ENCODE assay signal across 1 cellular context in the genomic region with DNA sequence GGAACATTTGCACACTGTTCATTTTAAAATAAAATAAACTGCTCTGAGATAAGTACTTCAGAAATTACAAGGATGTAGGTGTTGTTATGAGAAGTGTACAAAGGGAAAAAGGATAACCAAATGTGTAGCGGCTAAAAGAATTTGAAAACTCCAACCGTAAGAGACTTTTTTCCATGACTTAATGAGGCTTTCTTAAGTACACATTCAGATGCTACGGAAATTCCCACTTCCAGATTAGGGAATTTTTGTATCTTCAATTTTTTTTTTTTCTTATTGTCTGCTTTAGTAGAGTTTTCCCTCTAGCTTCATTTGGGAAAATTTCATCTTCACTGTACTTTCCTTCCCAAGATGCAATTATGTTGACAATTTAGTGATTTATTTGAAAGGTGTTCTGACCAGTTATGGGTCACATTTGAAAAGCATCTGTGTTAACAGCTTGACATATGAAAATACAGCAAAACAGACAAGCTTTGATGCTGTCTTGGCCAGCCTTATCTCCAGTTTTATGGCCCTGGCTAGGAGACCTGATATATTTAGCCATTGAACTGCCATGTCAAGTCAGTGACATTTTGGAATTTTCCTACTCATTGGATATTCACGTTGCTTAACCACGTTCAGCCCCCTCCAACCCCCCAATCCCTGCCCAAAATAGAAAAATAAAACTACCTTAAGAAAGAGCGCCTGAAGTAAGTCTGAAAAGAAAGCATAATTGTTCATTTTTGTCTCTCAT.
TF ChIP-seq lines count a peak whose summit lies in the region.

No MANE protein-coding gene starts in this region.

TF ChIP-seq in WTC11, 78 proteins besides CTCF, POLR2A, EP300 and RAD21 (continued from another document):
- TF ChIP-seq CREB1 (CRISPR knock-in tag; IDR thresholded peaks at IDR 0.05) (no peak), NR2C2 (CRISPR knock-in tag; IDR thresholded peaks at IDR 0.05) (no peak), ZNF263 (CRISPR knock-in tag; IDR thresholded peaks at IDR 0.05; ENCODE audit: low read depth) (no peak), SMAD4 (CRISPR knock-in tag; IDR thresholded peaks at IDR 0.05) (no peak), ATF1 (CRISPR knock-in tag; IDR thresholded peaks at IDR 0.05) (no peak)
- TF ChIP-seq, protein P1, sequence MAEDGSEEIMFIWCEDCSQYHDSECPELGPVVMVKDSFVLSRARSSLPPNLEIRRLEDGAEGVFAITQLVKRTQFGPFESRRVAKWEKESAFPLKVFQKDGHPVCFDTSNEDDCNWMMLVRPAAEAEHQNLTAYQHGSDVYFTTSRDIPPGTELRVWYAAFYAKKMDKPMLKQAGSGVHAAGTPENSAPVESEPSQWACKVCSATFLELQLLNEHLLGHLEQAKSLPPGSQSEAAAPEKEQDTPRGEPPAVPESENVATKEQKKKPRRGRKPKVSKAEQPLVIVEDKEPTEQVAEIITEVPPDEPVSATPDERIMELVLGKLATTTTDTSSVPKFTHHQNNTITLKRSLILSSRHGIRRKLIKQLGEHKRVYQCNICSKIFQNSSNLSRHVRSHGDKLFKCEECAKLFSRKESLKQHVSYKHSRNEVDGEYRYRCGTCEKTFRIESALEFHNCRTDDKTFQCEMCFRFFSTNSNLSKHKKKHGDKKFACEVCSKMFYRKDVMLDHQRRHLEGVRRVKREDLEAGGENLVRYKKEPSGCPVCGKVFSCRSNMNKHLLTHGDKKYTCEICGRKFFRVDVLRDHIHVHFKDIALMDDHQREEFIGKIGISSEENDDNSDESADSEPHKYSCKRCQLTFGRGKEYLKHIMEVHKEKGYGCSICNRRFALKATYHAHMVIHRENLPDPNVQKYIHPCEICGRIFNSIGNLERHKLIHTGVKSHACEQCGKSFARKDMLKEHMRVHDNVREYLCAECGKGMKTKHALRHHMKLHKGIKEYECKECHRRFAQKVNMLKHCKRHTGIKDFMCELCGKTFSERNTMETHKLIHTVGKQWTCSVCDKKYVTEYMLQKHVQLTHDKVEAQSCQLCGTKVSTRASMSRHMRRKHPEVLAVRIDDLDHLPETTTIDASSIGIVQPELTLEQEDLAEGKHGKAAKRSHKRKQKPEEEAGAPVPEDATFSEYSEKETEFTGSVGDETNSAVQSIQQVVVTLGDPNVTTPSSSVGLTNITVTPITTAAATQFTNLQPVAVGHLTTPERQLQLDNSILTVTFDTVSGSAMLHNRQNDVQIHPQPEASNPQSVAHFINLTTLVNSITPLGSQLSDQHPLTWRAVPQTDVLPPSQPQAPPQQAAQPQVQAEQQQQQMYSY (CRISPR knock-in tag; IDR thresholded peaks at IDR 0.05), result no peak
- TF ChIP-seq, protein P2, sequence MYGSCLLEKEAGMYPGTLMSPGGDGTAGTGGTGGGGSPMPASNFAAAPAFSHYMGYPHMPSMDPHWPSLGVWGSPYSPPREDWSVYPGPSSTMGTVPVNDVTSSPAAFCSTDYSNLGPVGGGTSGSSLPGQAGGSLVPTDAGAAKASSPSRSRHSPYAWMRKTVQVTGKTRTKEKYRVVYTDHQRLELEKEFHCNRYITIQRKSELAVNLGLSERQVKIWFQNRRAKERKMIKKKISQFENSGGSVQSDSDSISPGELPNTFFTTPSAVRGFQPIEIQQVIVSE (CRISPR knock-in tag; IDR thresholded peaks at IDR 0.05; ENCODE audit: borderline replicate concordance), result no peak
